Comparison of ENCODE assay signal across 1 cellular context in the genomic region with DNA sequence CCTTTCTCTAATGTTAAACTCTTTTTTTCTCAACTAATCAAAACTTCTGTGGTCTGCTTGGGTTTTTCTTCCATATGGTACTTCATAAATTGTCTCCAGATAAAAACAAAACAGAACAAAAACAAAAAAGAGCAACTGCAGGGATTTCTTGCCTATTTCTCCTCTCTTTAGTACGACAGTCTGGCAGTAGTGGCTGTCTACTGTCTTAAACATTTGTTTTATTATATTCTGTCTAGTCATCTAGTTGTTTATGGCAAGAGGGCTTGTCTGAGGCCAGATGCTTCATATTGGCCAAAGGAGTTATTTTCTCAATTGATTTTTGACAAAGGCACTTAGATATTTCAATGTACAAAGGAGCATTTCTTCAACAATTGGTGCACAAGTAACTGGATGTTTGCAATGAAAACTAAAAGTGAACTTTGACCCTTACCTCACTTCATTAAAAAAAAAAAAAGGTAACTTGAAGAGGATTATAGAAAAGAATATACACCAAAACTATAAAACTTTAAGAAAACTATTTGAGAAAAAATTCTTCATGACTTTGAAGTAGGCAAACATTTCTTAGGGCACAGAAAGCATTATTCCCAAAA.
TF ChIP-seq lines count a peak whose summit lies in the region.

No MANE protein-coding gene starts in this region.

TF ChIP-seq in HepG2, 621 proteins besides CTCF, POLR2A, EP300 and RAD21 (continued from another document):
- TF ChIP-seq, protein P1, sequence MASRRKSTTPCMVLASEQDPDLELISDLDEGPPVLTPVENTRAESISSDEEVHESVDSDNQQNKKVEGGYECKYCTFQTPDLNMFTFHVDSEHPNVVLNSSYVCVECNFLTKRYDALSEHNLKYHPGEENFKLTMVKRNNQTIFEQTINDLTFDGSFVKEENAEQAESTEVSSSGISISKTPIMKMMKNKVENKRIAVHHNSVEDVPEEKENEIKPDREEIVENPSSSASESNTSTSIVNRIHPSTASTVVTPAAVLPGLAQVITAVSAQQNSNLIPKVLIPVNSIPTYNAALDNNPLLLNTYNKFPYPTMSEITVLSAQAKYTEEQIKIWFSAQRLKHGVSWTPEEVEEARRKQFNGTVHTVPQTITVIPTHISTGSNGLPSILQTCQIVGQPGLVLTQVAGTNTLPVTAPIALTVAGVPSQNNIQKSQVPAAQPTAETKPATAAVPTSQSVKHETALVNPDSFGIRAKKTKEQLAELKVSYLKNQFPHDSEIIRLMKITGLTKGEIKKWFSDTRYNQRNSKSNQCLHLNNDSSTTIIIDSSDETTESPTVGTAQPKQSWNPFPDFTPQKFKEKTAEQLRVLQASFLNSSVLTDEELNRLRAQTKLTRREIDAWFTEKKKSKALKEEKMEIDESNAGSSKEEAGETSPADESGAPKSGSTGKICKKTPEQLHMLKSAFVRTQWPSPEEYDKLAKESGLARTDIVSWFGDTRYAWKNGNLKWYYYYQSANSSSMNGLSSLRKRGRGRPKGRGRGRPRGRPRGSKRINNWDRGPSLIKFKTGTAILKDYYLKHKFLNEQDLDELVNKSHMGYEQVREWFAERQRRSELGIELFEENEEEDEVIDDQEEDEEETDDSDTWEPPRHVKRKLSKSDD (CRISPR knock-in tag; IDR thresholded peaks at IDR 0.05; ENCODE audit: low read depth) = no peak
- TF ChIP-seq SP1 (IDR thresholded peaks at IDR 0.05) = no peak
- no peak for TF ChIP-seq SP1 (CRISPR knock-in tag; IDR thresholded peaks at IDR 0.05)
- TF ChIP-seq, protein P2, sequence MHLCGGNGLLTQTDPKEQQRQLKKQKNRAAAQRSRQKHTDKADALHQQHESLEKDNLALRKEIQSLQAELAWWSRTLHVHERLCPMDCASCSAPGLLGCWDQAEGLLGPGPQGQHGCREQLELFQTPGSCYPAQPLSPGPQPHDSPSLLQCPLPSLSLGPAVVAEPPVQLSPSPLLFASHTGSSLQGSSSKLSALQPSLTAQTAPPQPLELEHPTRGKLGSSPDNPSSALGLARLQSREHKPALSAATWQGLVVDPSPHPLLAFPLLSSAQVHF (CRISPR knock-in tag; IDR thresholded peaks at IDR 0.05) = no peak
- TF ChIP-seq HNRNPUL1 (IDR thresholded peaks at IDR 0.05; ENCODE audit: low read depth, low read length) = no peak
- TF ChIP-seq, protein P3, sequence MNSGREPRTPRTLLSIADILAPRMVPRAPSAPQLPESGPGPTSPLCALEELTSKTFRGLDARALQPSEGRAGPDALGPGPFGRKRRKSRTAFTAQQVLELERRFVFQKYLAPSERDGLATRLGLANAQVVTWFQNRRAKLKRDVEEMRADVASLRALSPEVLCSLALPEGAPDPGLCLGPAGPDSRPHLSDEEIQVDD (CRISPR knock-in tag; IDR thresholded peaks at IDR 0.05; ENCODE audit: borderline replicate concordance) = no peak
- no peak for TF ChIP-seq HNRNPLL (IDR thresholded peaks at IDR 0.05; ENCODE audit: low read depth, low read length, poor library complexity, severe bottlenecking)
- no peak for TF ChIP-seq FOXJ3 (CRISPR knock-in tag; IDR thresholded peaks at IDR 0.05; ENCODE audit: borderline replicate concordance)
- TF ChIP-seq EEA1 (CRISPR knock-in tag; IDR thresholded peaks at IDR 0.05; ENCODE audit: borderline replicate concordance) = no peak
- TF ChIP-seq ATF7 (IDR thresholded peaks at IDR 0.05) = no peak
- no peak for TF ChIP-seq ATF7 (CRISPR knock-in tag; IDR thresholded peaks at IDR 0.05)
- TF ChIP-seq, protein P4, sequence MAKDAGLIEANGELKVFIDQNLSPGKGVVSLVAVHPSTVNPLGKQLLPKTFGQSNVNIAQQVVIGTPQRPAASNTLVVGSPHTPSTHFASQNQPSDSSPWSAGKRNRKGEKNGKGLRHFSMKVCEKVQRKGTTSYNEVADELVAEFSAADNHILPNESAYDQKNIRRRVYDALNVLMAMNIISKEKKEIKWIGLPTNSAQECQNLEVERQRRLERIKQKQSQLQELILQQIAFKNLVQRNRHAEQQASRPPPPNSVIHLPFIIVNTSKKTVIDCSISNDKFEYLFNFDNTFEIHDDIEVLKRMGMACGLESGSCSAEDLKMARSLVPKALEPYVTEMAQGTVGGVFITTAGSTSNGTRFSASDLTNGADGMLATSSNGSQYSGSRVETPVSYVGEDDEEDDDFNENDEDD (CRISPR knock-in tag; IDR thresholded peaks at IDR 0.05; ENCODE audit: borderline replicate concordance) = no peak
- no peak for TF ChIP-seq EED (CRISPR knock-in tag; IDR thresholded peaks at IDR 0.05)
- TF ChIP-seq NR2C2 (CRISPR knock-in tag; IDR thresholded peaks at IDR 0.05; ENCODE audit: borderline replicate concordance) = no peak
TF ChIP-seq in HepG2: peak in this region for 0.
